ENCODE assay signal across 1 cellular context in the genomic region with DNA sequence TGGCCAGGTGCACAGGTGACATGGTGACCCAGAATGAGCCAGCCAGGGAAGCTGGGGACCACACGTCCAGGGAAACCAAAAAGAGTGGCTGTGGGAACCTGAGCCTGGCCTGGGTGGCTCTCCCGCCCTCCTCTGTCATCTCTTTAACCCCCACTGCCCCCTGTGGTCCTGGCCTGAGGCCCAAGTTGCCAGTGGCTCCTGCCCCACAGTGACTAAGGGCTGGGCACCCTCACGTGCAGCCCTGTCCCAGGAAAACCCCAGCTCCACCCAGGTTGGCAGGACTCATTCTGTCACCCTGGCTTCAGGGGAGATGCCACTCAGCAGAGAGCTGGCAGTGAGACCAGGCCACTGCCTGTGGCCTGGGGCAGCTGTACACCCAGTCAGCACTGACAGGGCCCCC.
TF ChIP-seq lines count a peak whose summit lies in the region.

No MANE protein-coding gene starts in this region.

TF ChIP-seq in IMR-90, 13 proteins besides CTCF, POLR2A, EP300 and RAD21:
- TF ChIP-seq CHD1 (IDR thresholded peaks at IDR 0.05; ENCODE audit: low read depth, low read length) = no peak
- peak; percentile 82 for TF ChIP-seq BHLHE40 (IDR thresholded peaks at IDR 0.05; ENCODE audit: low read depth, low read length)
